In the genomic region with DNA sequence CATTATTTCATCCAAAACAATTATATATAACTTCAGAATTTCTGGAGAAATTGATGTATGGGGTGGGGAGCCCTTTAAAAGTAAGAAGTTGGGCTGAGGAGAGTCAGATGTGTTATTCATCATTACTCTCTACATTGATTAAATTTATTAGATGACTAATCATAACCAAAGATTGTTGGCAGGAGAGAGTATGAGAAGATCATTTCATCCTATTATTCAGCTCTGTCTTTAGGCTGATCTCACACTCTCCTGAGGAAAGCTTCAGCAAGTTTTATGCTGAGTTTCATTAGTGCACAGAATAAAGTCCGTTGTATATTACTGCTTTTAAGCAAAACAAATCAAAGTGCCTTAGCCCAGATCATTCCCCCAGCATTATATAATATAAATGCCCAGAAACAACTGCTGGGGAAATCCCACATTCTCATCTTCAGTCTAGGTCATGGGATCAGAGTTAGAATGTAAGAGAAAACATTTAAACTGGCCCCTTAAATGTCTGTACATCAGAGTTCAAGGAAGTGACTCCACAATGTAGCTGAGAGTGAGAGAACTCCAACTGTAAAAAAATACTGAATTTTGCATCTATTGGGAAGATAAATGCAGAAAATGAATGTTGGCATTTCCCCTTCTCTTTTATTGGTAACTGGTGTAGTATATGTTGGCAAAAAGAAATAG, we compare ENCODE assay signal across 23 cellular contexts.
"Had no signal": no experiment of that assay in that cellular context is flagged by ENCODE, and none has a peak within 500 bp of the region (broad histone marks: within the 10 kb centered on the region; RNA-seq: fewer than 3 reads in every experiment).

No MANE protein-coding gene starts in this region.

- H3K4me1 ChIP-seq: breast epithelium, right lobe of liver, spleen, testis had no signal

- H3K4me3 ChIP-seq: breast epithelium, dorsolateral prefrontal cortex, right lobe of liver, spleen, testis had no signal

- H3K27me3 Mint-ChIP-seq: activated B cell treated with CpG ODN at 0.5 μM for 24 hours; activated CD4-positive, alpha-beta T cell treated with anti-CD3 and anti-CD28 coated beads, Interleukin-2, amount 10 ng/mL, durations not matched to agents 24 days and 14 days; activated naive CD8-positive, alpha-beta T cell; stimulated activated naive CD8-positive, alpha-beta T cell treated with anti-CD3 and anti-CD28 coated beads, Interleukin-15, Interleukin-2, amounts not matched to agents 100 ng/mL and 50 ng/mL, for 24 hours had no signal

- H3K4me1 Mint-ChIP-seq: activated B cell treated with CpG ODN at 0.5 μM for 24 hours; activated CD4-positive, alpha-beta T cell treated with anti-CD3 and anti-CD28 coated beads, Interleukin-2, amount 10 ng/mL, durations not matched to agents 24 days and 14 days; nephron progenitor cell had no signal

- DNase-seq: activated B cell treated with CpG ODN at 0.5 μM for 24 hours; activated CD4-positive, alpha-beta T cell treated with anti-CD3 and anti-CD28 coated beads, Interleukin-2, amount 10 ng/mL, durations not matched to agents 24 days and 14 days; activated CD8-positive, alpha-beta memory T cell treated with anti-CD3 and anti-CD28 coated beads, Interleukin-2, amount 50 U/mL, for 4 hours; activated CD8-positive, alpha-beta T cell treated with anti-CD3 and anti-CD28 coated beads, Interleukin-2, amount 10 ng/mL, durations not matched to agents 7 days and 5 days; activated gamma-delta T cell treated with Interleukin-2 at 50 U/mL for 16 hours; activated T-cell treated with anti-CD3 and anti-CD28 coated beads, Interleukin-2, amount 50 U/mL, for 72 hours; amygdala; dorsolateral prefrontal cortex; erythroblast; glutamatergic neuron; hypothalamus; kidney glomerular epithelial cell; left ventricle myocardium superior; nephron progenitor cell; occipital lobe; right lobe of liver; spleen; T-helper 2 cell; testis had no signal

- H3K27ac Mint-ChIP-seq: activated B cell treated with CpG ODN at 0.5 μM for 24 hours; activated CD4-positive, alpha-beta T cell treated with anti-CD3 and anti-CD28 coated beads, Interleukin-2, amount 10 ng/mL, durations not matched to agents 24 days and 14 days; activated CD8-positive, alpha-beta T cell treated with anti-CD3 and anti-CD28 coated beads, Interleukin-2, amount 10 ng/mL, durations not matched to agents 7 days and 5 days; activated naive CD8-positive, alpha-beta T cell; activated T-cell treated with anti-CD3 and anti-CD28 coated beads, Interleukin-2, amount 50 U/mL, for 72 hours; nephron progenitor cell; stimulated activated naive CD8-positive, alpha-beta T cell treated with anti-CD3 and anti-CD28 coated beads, Interleukin-15, Interleukin-2, amounts not matched to agents 100 ng/mL and 50 ng/mL, for 24 hours had no signal

- H3K9me3 Mint-ChIP-seq: activated B cell treated with CpG ODN at 0.5 μM for 24 hours; activated CD4-positive, alpha-beta T cell treated with anti-CD3 and anti-CD28 coated beads, Interleukin-2, amount 10 ng/mL, durations not matched to agents 24 days and 14 days; activated T-cell treated with anti-CD3 and anti-CD28 coated beads, Interleukin-2, amount 50 U/mL, for 72 hours; nephron progenitor cell; stimulated activated naive CD8-positive, alpha-beta T cell treated with anti-CD3 and anti-CD28 coated beads, Interleukin-15, Interleukin-2, amounts not matched to agents 100 ng/mL and 50 ng/mL, for 24 hours had no signal

- H3K4me3 Mint-ChIP-seq: activated B cell treated with CpG ODN at 0.5 μM for 24 hours; activated CD4-positive, alpha-beta T cell treated with anti-CD3 and anti-CD28 coated beads, Interleukin-2, amount 10 ng/mL, durations not matched to agents 24 days and 14 days; activated CD8-positive, alpha-beta T cell treated with anti-CD3 and anti-CD28 coated beads, Interleukin-2, amount 10 ng/mL, durations not matched to agents 7 days and 5 days; activated naive CD8-positive, alpha-beta T cell; activated T-cell treated with anti-CD3 and anti-CD28 coated beads, Interleukin-2, amount 50 U/mL, for 72 hours; nephron progenitor cell; stimulated activated naive CD8-positive, alpha-beta T cell treated with anti-CD3 and anti-CD28 coated beads, Interleukin-15, Interleukin-2, amounts not matched to agents 100 ng/mL and 50 ng/mL, for 24 hours had no signal

- H3K27me3 ChIP-seq: breast epithelium, dorsolateral prefrontal cortex, right lobe of liver, spleen, testis had no signal

- FAIRE-seq: TTC549 had no signal

- H3K9me3 ChIP-seq: breast epithelium, right lobe of liver, spleen, testis had no signal

- H3K36me3 ChIP-seq: breast epithelium, right lobe of liver, spleen had no signal

- H3K27ac ChIP-seq: breast epithelium, dorsolateral prefrontal cortex, right lobe of liver, spleen, testis had no signal

- ATAC-seq: activated CD8-positive, alpha-beta T cell treated with anti-CD3 and anti-CD28 coated beads, Interleukin-2, amount 10 ng/mL, durations not matched to agents 7 days and 5 days; activated T-cell treated with anti-CD3 and anti-CD28 coated beads, Interleukin-2, amount 50 U/mL, for 72 hours; left ventricle myocardium superior; right lobe of liver had no signal
